25 cellular contexts compared by ENCODE assay signal in genomic region chr21:45938453-45938755, GRCh38.
"Had no signal": no experiment of that assay in that cellular context is flagged by ENCODE, and none has a peak within 500 bp of the region (broad histone marks: within the 10 kb centered on the region; RNA-seq: fewer than 3 reads in every experiment).

No MANE protein-coding gene starts in this region.

- H3K36me3 Mint-ChIP-seq: activated CD8-positive, alpha-beta memory T cell treated with anti-CD3 and anti-CD28 coated beads, Interleukin-2, amount 10 ng/mL, durations not matched to agents 7 days and 5 days; activated naive CD4-positive, alpha-beta T cell treated with anti-CD3 and anti-CD28 coated beads, Interleukin-2, amount 50 U/mL, for 24 hours; T-cell had no signal

- H3K27me3 ChIP-seq: Peyer's patch had no signal

- H3K27me3 Mint-ChIP-seq: activated B cell treated with CpG ODN at 0.5 μM for 24 hours; activated CD4-positive, alpha-beta T cell treated with anti-CD3 and anti-CD28 coated beads, Interleukin-2, amount 10 ng/mL, durations not matched to agents 24 days and 14 days; activated CD8-positive, alpha-beta memory T cell treated with anti-CD3 and anti-CD28 coated beads, Interleukin-2, amount 10 ng/mL, durations not matched to agents 7 days and 5 days; activated naive CD4-positive, alpha-beta T cell treated with anti-CD3 and anti-CD28 coated beads, Interleukin-2, amount 50 U/mL, for 24 hours; activated T-cell treated with anti-CD3 and anti-CD28 coated beads, Interleukin-2, amount 50 U/mL, for 24 hours; T-cell had no signal

- H3K27ac Mint-ChIP-seq: activated B cell treated with CpG ODN at 0.5 μM for 24 hours; activated CD4-positive, alpha-beta T cell treated with anti-CD3 and anti-CD28 coated beads, Interleukin-2, amount 10 ng/mL, durations not matched to agents 24 days and 14 days; activated CD8-positive, alpha-beta memory T cell treated with anti-CD3 and anti-CD28 coated beads, Interleukin-2, amount 10 ng/mL, durations not matched to agents 7 days and 5 days; activated naive CD4-positive, alpha-beta T cell treated with anti-CD3 and anti-CD28 coated beads, Interleukin-2, amount 50 U/mL, for 24 hours; activated T-cell treated with anti-CD3 and anti-CD28 coated beads, Interleukin-2, amount 50 U/mL, for 24 hours; activated T-helper 1 cell treated with anti-CD3 and anti-CD28 coated beads, Interleukin-12 subunit alpha, Interleukin-12 subunit beta, Interleukin-2, Interleukin-4 antibody, amounts not matched to agents 30 ng/mL and 10 ng/mL and 1 ng/mL, durations not matched to agents 14 hours and 24 hours and 36 hours; T-cell had no signal

- ATAC-seq: activated CD8-positive, alpha-beta memory T cell treated with anti-CD3 and anti-CD28 coated beads, Interleukin-2, amount 10 ng/mL, durations not matched to agents 7 days and 5 days; T-cell had no signal

- DNase-seq: activated B cell treated with CpG ODN at 0.5 μM for 24 hours; activated CD4-positive, alpha-beta T cell treated with anti-CD3 and anti-CD28 coated beads for 1 hour; activated CD4-positive, alpha-beta T cell treated with anti-CD3 and anti-CD28 coated beads, Interleukin-2, amount 10 ng/mL, durations not matched to agents 24 days and 14 days; activated CD4-positive, alpha-beta T cell treated with anti-CD3 and anti-CD28 coated beads, Interleukin-2, amount 50 U/mL, for 48 hours; activated CD8-positive, alpha-beta memory T cell treated with anti-CD3 and anti-CD28 coated beads, Interleukin-2, amount 10 ng/mL, durations not matched to agents 7 days and 5 days; activated effector memory CD4-positive, alpha-beta T cell treated with Interleukin-2 at 50 U/mL for 16 hours; activated naive CD4-positive, alpha-beta T cell; activated T-cell treated with anti-CD3 and anti-CD28 coated beads, Interleukin-2, amount 50 U/mL, for 24 hours; amygdala; Karpas-422; NCI-H1048; NCI-H146; NCI-H187 treated with DMSO at 0.1 percent for 48 hours; NCI-H2227 treated with DMSO at 0.1 percent for 48 hours; NCI-H446 treated with DMSO at 0.1 percent for 48 hours; NCI-H82; Peyer's patch; SHP77 treated with DMSO at 0.1 percent for 48 hours; T-cell; T-helper 2 cell; T1000 had no signal

- H3K9me3 Mint-ChIP-seq: activated B cell treated with CpG ODN at 0.5 μM for 24 hours; activated CD4-positive, alpha-beta T cell treated with anti-CD3 and anti-CD28 coated beads, Interleukin-2, amount 10 ng/mL, durations not matched to agents 24 days and 14 days; activated naive CD4-positive, alpha-beta T cell treated with anti-CD3 and anti-CD28 coated beads, Interleukin-2, amount 50 U/mL, for 24 hours; activated T-cell treated with anti-CD3 and anti-CD28 coated beads, Interleukin-2, amount 50 U/mL, for 24 hours; activated T-helper 1 cell treated with anti-CD3 and anti-CD28 coated beads, Interleukin-12 subunit alpha, Interleukin-12 subunit beta, Interleukin-2, Interleukin-4 antibody, amounts not matched to agents 30 ng/mL and 10 ng/mL and 1 ng/mL, durations not matched to agents 14 hours and 24 hours and 36 hours; central memory CD8-positive, alpha-beta T cell; T-cell had no signal

- H3K4me3 ChIP-seq: Peyer's patch had no signal

- H3K4me1 Mint-ChIP-seq: activated B cell treated with CpG ODN at 0.5 μM for 24 hours; activated CD4-positive, alpha-beta T cell treated with anti-CD3 and anti-CD28 coated beads, Interleukin-2, amount 10 ng/mL, durations not matched to agents 24 days and 14 days; activated CD8-positive, alpha-beta memory T cell treated with anti-CD3 and anti-CD28 coated beads, Interleukin-2, amount 10 ng/mL, durations not matched to agents 7 days and 5 days; activated naive CD4-positive, alpha-beta T cell treated with anti-CD3 and anti-CD28 coated beads, Interleukin-2, amount 50 U/mL, for 24 hours; central memory CD8-positive, alpha-beta T cell had no signal

- H3K27ac ChIP-seq: Peyer's patch had no signal

- H3K4me1 ChIP-seq: Peyer's patch had no signal

- H3K4me3 Mint-ChIP-seq: activated B cell treated with CpG ODN at 0.5 μM for 24 hours; activated CD4-positive, alpha-beta T cell treated with anti-CD3 and anti-CD28 coated beads, Interleukin-2, amount 10 ng/mL, durations not matched to agents 24 days and 14 days; activated CD8-positive, alpha-beta memory T cell treated with anti-CD3 and anti-CD28 coated beads, Interleukin-2, amount 10 ng/mL, durations not matched to agents 7 days and 5 days; activated naive CD4-positive, alpha-beta T cell treated with anti-CD3 and anti-CD28 coated beads, Interleukin-2, amount 50 U/mL, for 24 hours; activated T-cell treated with anti-CD3 and anti-CD28 coated beads, Interleukin-2, amount 50 U/mL, for 24 hours; activated T-helper 1 cell treated with anti-CD3 and anti-CD28 coated beads, Interleukin-12 subunit alpha, Interleukin-12 subunit beta, Interleukin-2, Interleukin-4 antibody, amounts not matched to agents 30 ng/mL and 10 ng/mL and 1 ng/mL, durations not matched to agents 14 hours and 24 hours and 36 hours; brain; central memory CD8-positive, alpha-beta T cell; T-cell had no signal

- H3K36me3 ChIP-seq: Peyer's patch had no signal

- H3K9me3 ChIP-seq: Peyer's patch had no signal
